In genomic region chr4:674172-675035, GRCh38 we compare ENCODE assay signal across 8 cellular contexts. TPM values are rescaled to one million over a fixed set of nuclear protein-coding genes. Genes with fewer than 3 reads are reported as not detected.
DNase-seq lines count a peak whose midpoint lies in the region; ATAC-seq and TF ChIP-seq lines count a peak whose summit lies in the region.

A gene with protein sequence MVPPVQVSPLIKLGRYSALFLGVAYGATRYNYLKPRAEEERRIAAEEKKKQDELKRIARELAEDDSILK (minus strand): TSS chr4:674276. CDS start chr4:674247, 29 bp downstream.
A gene with protein sequence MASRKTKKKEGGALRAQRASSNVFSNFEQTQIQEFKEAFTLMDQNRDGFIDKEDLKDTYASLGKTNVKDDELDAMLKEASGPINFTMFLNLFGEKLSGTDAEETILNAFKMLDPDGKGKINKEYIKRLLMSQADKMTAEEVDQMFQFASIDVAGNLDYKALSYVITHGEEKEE (plus strand): TSS chr4:674542. CDS start chr4:678027, 3,485 bp downstream.

- peak within 1 kb of the TSS; percentile 98 for H3K4me2 ChIP-seq in PC-3 (ENCODE audit: low read length)

- no peaks in the 10 kb centered on the region for H4K20me1 ChIP-seq in PC-3 (ENCODE audit: low read length)

- POLR2A ChIA-PET in PC-3 (lab: Charles Lee; ENCODE audit: unreplicated experiment) = no interaction called here

- H3K4me3 ChIP-seq in Jurkat, Clone E6-1 (ENCODE audit: low read length) = peak within 1 kb of the TSS; percentile 83
- H3K4me3 ChIP-seq in PC-3 (ENCODE audit: low read length) (peak within 1 kb of the TSS; percentile 96), esophagus (ENCODE audit: low read depth in 1 of 2, low read length in 2 of 2) (peak within 1 kb of the TSS; percentile 68 to 89), mucosa of stomach (ENCODE audit: low read length) (peak within 1 kb of the TSS; percentile 89)

- H3K9ac ChIP-seq in PC-3 (ENCODE audit: low read length) (peak within 1 kb of the TSS; percentile 99), mucosa of stomach (ENCODE audit: low read length) (peak within 1 kb of the TSS; percentile 93)

- no TSS peak for BruUV-seq in PC-3 (replicated peaks; lab: Mats Ljungman, UMichigan)

- ATAC-seq in GM21619 (IDR thresholded peaks at IDR 0.05; ENCODE audit: unreplicated experiment) = peak; percentile 74
- ATAC-seq in PC-3 = peak; percentile 83

- intact Hi-C loops in PC-3 (cut with micrococcal nuclease) = no loop called here

- DNase-seq in DMS53 treated with DMSO at 0.1 percent for 48 hours (lab: John Stamatoyannopoulos, UW; ENCODE audit: unreplicated experiment) (peak; percentile 98), PC-3 (peak; percentile 93)
- peak; percentile 94 for DNase-seq in Jurkat, Clone E6-1 (ENCODE audit: low read depth, low spot score)
- peak; percentile 100 for DNase-seq in activated T-cell treated with anti-CD3 and anti-CD28 coated beads, Interleukin-2, amount 50 U/mL, for 1 hour
- DNase-seq in stimulated activated CD8-positive, alpha-beta memory T cell treated with anti-CD3 and anti-CD28 coated beads, Interleukin-7, amount 100 ng/mL, for 1 hour (ENCODE audit: low read depth in 2 of 2) = peak; percentile 96 to 98

- CTCF ChIA-PET in PC-3 (lab: Charles Lee) = interaction anchor here (1.0 kb wide), 1 partner anchor 72 kb away, joined by 5 read pairs; no protein-coding TSS in a partner anchor

- no peaks in the 10 kb centered on the region for H3K9me2 ChIP-seq in PC-3 (replicated peaks; ENCODE audit: low read length)

- no peaks in the 10 kb centered on the region for H3K27me3 ChIP-seq in PC-3 (ENCODE audit: low read length)
- no peaks in the 10 kb centered on the region for H3K27me3 ChIP-seq in esophagus (ENCODE audit: control insufficient read depth in 1 of 2, insufficient read depth in 2 of 2, low read length in 2 of 2)
- no peaks in the 10 kb centered on the region for H3K27me3 ChIP-seq in mucosa of stomach (ENCODE audit: control insufficient read depth, insufficient read depth, low read length)

- peaks cover 25% of the 10 kb centered on the region for H3K4me1 ChIP-seq in PC-3 (ENCODE audit: insufficient read depth, low read length)
- peaks cover 5 to 29% of the 10 kb centered on the region in 2 donors for H3K4me1 ChIP-seq in esophagus (ENCODE audit: control insufficient read depth in 2 of 2, insufficient read depth in 2 of 2, low read length in 1 of 2)
- peaks cover 40% of the 10 kb centered on the region for H3K4me1 ChIP-seq in mucosa of stomach (ENCODE audit: control insufficient read depth, insufficient read depth, low read length)

- peak within 1 kb of the TSS; percentile 40 for H3K27ac ChIP-seq in PC-3 (ENCODE audit: low read length)
- peak within 1 kb of the TSS; percentile 89 to 90 for H3K27ac ChIP-seq in esophagus (ENCODE audit: low read depth in 2 of 2, low read length in 1 of 2)

- WGBS in esophagus, 2 donors = 0 to 1% methylated on average over 68 to 84 of the region's 84 CpGs

- H3K9me3 ChIP-seq in PC-3 (ENCODE audit: low read length) (no peaks in the 10 kb centered on the region), esophagus (ENCODE audit: control insufficient read depth in 2 of 2, insufficient read depth in 1 of 2, low read depth in 1 of 2, low read length in 1 of 2) (no peaks in the 10 kb centered on the region), mucosa of stomach (ENCODE audit: control insufficient read depth, low read length) (no peaks in the 10 kb centered on the region)

- peak; percentile 70 for TF ChIP-seq CTCF in PC-3 (conservative IDR thresholded peaks at IDR 0.05; ENCODE audit: low read depth, low read length)

- H3F3A ChIP-seq in PC-3 (ENCODE audit: low read length, unreplicated experiment) = no peaks in the 10 kb centered on the region

- H3K36me3 ChIP-seq in PC-3 (ENCODE audit: low read depth, low read length) = peaks cover 13% of the 10 kb centered on the region
- peaks cover 7 to 12% of the 10 kb centered on the region in 2 donors for H3K36me3 ChIP-seq in esophagus (ENCODE audit: control insufficient read depth in 2 of 2, insufficient read depth in 2 of 2, low read length in 1 of 2)
- H3K36me3 ChIP-seq in mucosa of stomach (ENCODE audit: control insufficient read depth, insufficient read depth, low read length) = no peaks in the 10 kb centered on the region

- peaks cover 20% of the 10 kb centered on the region for H3K79me2 ChIP-seq in PC-3 (ENCODE audit: low read length)

- peak within 1 kb of the TSS; percentile 88 for H2AFZ ChIP-seq in PC-3 (ENCODE audit: low read length)

RNA-seq across cellular contexts. Expression of the first gene that starts in this region (rescaled TPM):
- polyA plus RNA-seq in Jurkat, Clone E6-1 (2012; ENCODE audit: insufficient read depth, insufficient read length) = 593 TPM
- total RNA-seq in PC-3 (2014; rRNA removed) = 384 and 579 TPM in 2 replicates
- polyA plus RNA-seq in esophagus = 100 to 1,000 TPM; 539 to 570 TPM

RNA-seq across cellular contexts. Expression of the second gene that starts in this region (rescaled TPM):
- polyA plus RNA-seq in Jurkat, Clone E6-1 (2012; ENCODE audit: insufficient read depth, insufficient read length) = 7.8 TPM
- 11.3 and 15.2 TPM in 2 replicates for total RNA-seq in PC-3 (2014; rRNA removed)
- polyA plus RNA-seq in esophagus = 10 to 100 TPM; 17.9 to 22.4 TPM

Comparison
In these comparisons a context has a peak if more than half of its experiments do, and no peak if none do; other contexts are left out.
1. Peak in every context shown above with its lines: DNase-seq, ATAC-seq, H3K4me3 ChIP-seq and H3K27ac ChIP-seq.